ENCODE assay signal across 9 cellular contexts in the genomic region with DNA sequence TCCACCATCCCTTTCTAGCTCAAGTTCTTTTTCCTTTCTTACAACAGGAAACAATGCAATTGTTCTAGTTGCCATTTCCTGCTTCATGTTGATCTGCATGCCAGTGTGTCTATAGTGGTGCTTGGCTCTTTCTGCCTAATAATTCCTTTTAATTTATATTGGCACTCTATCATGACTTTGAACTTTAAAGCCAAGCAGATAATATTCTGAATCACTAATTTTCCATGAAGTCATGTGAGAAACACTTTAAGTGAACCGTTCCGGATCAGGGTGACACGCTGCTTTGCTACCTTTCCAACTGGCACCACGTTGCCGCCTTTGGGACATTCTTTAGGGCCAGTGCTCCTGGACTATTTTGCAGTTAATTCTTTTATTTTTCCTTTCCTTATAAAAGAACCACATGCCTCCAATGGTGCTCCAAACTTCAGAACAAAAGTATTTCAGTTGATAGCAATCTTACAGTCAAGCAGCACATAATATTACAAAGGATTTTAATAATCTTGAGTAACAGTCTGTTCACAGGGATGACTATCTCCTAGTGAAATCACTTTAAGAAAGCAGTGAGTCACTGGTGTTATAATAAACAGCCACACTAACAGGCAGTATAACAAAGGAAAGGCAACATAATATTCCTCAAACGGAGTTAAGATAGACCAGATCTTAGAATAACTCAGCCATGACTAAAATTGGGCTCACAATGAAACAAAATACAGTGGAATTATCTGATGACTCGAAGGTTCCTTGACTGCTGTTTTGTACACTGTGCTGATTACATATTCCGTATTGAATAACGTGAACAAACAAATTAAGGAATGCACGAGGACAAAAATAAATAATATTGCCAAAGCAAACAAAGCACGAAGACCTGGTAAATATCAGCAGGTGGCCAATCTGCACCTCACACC. TPM values are rescaled to one million over a fixed set of nuclear protein-coding genes. Genes with fewer than 3 reads are reported as not detected.
DNase-seq lines count a peak whose midpoint lies in the region; ATAC-seq and TF ChIP-seq lines count a peak whose summit lies in the region.
"Had no signal": no experiment of that assay in that cellular context is flagged by ENCODE, and none has a peak within 500 bp of the region (broad histone marks: within the 10 kb centered on the region; RNA-seq: fewer than 3 reads in every experiment).

No MANE protein-coding gene starts in this region.

- peak overlapping the region; percentile 17 for H3K27ac Mint-ChIP-seq in activated naive CD8-positive, alpha-beta T cell
- no peak overlapping the region for H3K27ac Mint-ChIP-seq in activated naive CD8-positive, alpha-beta T cell treated with anti-CD3 and anti-CD28 coated beads for 36 hours
- peak overlapping the region; percentile 27 for H3K27ac Mint-ChIP-seq in type B pancreatic cell
- H3K27ac Mint-ChIP-seq in stimulated activated memory B cell treated with anti-CD40 and anti-IgM and Interleukin-4, amounts not matched to agents 10 μg/mL and 1 μg/mL and 100 μg/mL, for 72 hours, result no peak overlapping the region

- intact Hi-C loops in left ventricle myocardium superior (cut with micrococcal nuclease), result no loop called here

- TF ChIP-seq CTCF in VCaP (conservative IDR thresholded peaks at IDR 0.05) (no peak), type B pancreatic cell (conservative IDR thresholded peaks at IDR 0.05) (no peak)

- peak; percentile 48 for ATAC-seq in left ventricle myocardium superior
- ATAC-seq in stimulated activated memory B cell treated with anti-CD40 and anti-IgM and Interleukin-4, amounts not matched to agents 10 μg/mL and 1 μg/mL and 100 μg/mL, for 72 hours, result no peak

- no peak for DNase-seq in activated naive CD8-positive, alpha-beta T cell treated with anti-CD3 and anti-CD28 coated beads for 36 hours
- DNase-seq in left ventricle myocardium superior (no peak), type B pancreatic cell (ENCODE audit: extremely low spot score, unreplicated experiment) (no peak), globus pallidus (ENCODE audit: low spot score) (no peak), UCSD-AML1 (lab: John Stamatoyannopoulos, UW; ENCODE audit: unreplicated experiment) (no peak)
- DNase-seq: activated CD4-positive, CD25-positive, alpha-beta regulatory T cell treated with anti-CD3 and anti-CD28 coated beads, Interleukin-2, amount 50 U/mL, for 72 hours had no signal

- H3K36me3 Mint-ChIP-seq in activated naive CD8-positive, alpha-beta T cell, result peaks cover 33% of the 10 kb centered on the region
- peaks cover 55% of the 10 kb centered on the region for H3K36me3 Mint-ChIP-seq in activated naive CD8-positive, alpha-beta T cell treated with anti-CD3 and anti-CD28 coated beads for 36 hours
- H3K36me3 Mint-ChIP-seq in type B pancreatic cell, result peaks cover 39% of the 10 kb centered on the region
- H3K36me3 Mint-ChIP-seq in stimulated activated memory B cell treated with anti-CD40 and anti-IgM and Interleukin-4, amounts not matched to agents 10 μg/mL and 1 μg/mL and 100 μg/mL, for 72 hours, result peaks cover 60% of the 10 kb centered on the region

- H3K9me3 Mint-ChIP-seq in activated naive CD8-positive, alpha-beta T cell (ENCODE audit: low read depth), result no peaks in the 10 kb centered on the region
- H3K9me3 Mint-ChIP-seq in activated naive CD8-positive, alpha-beta T cell treated with anti-CD3 and anti-CD28 coated beads for 36 hours, result peaks cover 2% of the 10 kb centered on the region
- no peaks in the 10 kb centered on the region for H3K9me3 Mint-ChIP-seq in type B pancreatic cell
- peaks cover 2% of the 10 kb centered on the region for H3K9me3 Mint-ChIP-seq in stimulated activated memory B cell treated with anti-CD40 and anti-IgM and Interleukin-4, amounts not matched to agents 10 μg/mL and 1 μg/mL and 100 μg/mL, for 72 hours

- peak overlapping the region; percentile 47 for H3K27ac ChIP-seq in VCaP

- no peak overlapping the region for H3K4me3 Mint-ChIP-seq in activated naive CD8-positive, alpha-beta T cell
- no peak overlapping the region for H3K4me3 Mint-ChIP-seq in activated naive CD8-positive, alpha-beta T cell treated with anti-CD3 and anti-CD28 coated beads for 36 hours
- no peak overlapping the region for H3K4me3 Mint-ChIP-seq in type B pancreatic cell
- no peak overlapping the region for H3K4me3 Mint-ChIP-seq in stimulated activated memory B cell treated with anti-CD40 and anti-IgM and Interleukin-4, amounts not matched to agents 10 μg/mL and 1 μg/mL and 100 μg/mL, for 72 hours

- no peaks in the 10 kb centered on the region for H3K27me3 Mint-ChIP-seq in activated naive CD8-positive, alpha-beta T cell
- H3K27me3 Mint-ChIP-seq in activated naive CD8-positive, alpha-beta T cell treated with anti-CD3 and anti-CD28 coated beads for 36 hours, result no peaks in the 10 kb centered on the region
- H3K27me3 Mint-ChIP-seq in type B pancreatic cell, result no peaks in the 10 kb centered on the region
- no peaks in the 10 kb centered on the region for H3K27me3 Mint-ChIP-seq in stimulated activated memory B cell treated with anti-CD40 and anti-IgM and Interleukin-4, amounts not matched to agents 10 μg/mL and 1 μg/mL and 100 μg/mL, for 72 hours

- H3K4me1 Mint-ChIP-seq in activated naive CD8-positive, alpha-beta T cell (ENCODE audit: low read depth), result peaks cover 14% of the 10 kb centered on the region
- H3K4me1 Mint-ChIP-seq in activated naive CD8-positive, alpha-beta T cell treated with anti-CD3 and anti-CD28 coated beads for 36 hours, result peaks cover 21% of the 10 kb centered on the region
- H3K4me1 Mint-ChIP-seq in type B pancreatic cell (ENCODE audit: unreplicated experiment), result peaks cover 23% of the 10 kb centered on the region
- peaks cover 9% of the 10 kb centered on the region for H3K4me1 Mint-ChIP-seq in stimulated activated memory B cell treated with anti-CD40 and anti-IgM and Interleukin-4, amounts not matched to agents 10 μg/mL and 1 μg/mL and 100 μg/mL, for 72 hours

RNA-seq across cellular contexts. Expression of gene BLOC1S5, which starts 19.0 kb away (rescaled TPM):
- total RNA-seq in activated naive CD8-positive, alpha-beta T cell treated with anti-CD3 and anti-CD28 coated beads for 36 hours, result 10 to 100 TPM; 20.5 to 24.4 TPM
- 10.3 TPM for total RNA-seq in left ventricle myocardium superior
- total RNA-seq in type B pancreatic cell (ENCODE audit: low replicate concordance), result 8.8 and 14.2 TPM in 2 replicates

RNA-seq across cellular contexts. Expression of gene EEF1E1, which starts 19.1 kb away (rescaled TPM):
- 10 to 100 TPM; 92.0 to 92.6 TPM for total RNA-seq in activated naive CD8-positive, alpha-beta T cell treated with anti-CD3 and anti-CD28 coated beads for 36 hours
- total RNA-seq in left ventricle myocardium superior (11.0 TPM), type B pancreatic cell (ENCODE audit: low replicate concordance) (26.5 and 37.0 TPM in 2 replicates)

Comparison
In these comparisons a context has a peak if more than half of its experiments do, and no peak if none do; other contexts are left out.
1. H3K27ac Mint-ChIP-seq: peak in activated naive CD8-positive, alpha-beta T cell (single experiment) and type B pancreatic cell (single experiment); none in activated naive CD8-positive, alpha-beta T cell treated with anti-CD3 and anti-CD28 coated beads for 36 hours (single experiment) and stimulated activated memory B cell treated with anti-CD40 and anti-IgM and Interleukin-4, amounts not matched to agents 10 μg/mL and 1 μg/mL and 100 μg/mL, for 72 hours (single experiment).